Comparison of ENCODE assay signal across 8 cellular contexts in the genomic region with DNA sequence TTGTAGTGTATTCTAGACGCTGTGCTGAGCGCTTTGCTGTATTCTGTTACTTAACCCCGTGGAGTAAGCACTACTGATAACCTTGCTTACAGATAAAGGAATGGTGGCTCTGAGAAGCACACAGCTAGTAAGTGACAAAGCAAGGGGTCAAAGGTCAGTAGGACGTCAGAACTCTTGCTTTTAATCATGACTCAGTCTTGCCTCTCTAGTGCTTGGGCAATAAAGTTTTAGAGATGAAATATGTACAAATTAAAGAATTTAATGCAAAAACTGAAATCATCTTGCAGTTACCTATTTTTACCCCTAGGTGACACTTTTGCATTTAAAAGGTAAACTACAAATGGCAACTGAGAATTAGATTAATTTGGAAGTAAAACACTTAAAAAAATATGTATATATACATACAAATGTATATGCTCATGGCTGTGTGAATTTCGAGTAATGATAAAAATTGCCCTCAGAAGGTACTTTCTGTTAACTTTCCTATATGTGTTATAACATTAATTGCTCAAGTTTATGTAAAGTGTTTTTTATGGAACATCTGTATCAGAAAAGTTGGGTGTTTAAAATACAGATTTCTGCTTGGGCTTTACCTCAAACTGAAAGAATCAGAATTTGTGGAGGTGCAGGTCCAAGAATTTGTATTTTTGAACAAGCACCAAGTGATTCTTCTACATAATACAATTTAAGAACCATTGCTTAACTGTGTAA.
DNase-seq lines count a peak whose midpoint lies in the region; ATAC-seq and TF ChIP-seq lines count a peak whose summit lies in the region.

No MANE protein-coding gene starts in this region.

- ATAC-seq in GM21381 (IDR thresholded peaks at IDR 0.05; ENCODE audit: unreplicated experiment) (no peak), GM21576 (IDR thresholded peaks at IDR 0.05; ENCODE audit: unreplicated experiment) (no peak), GM18498 (IDR thresholded peaks at IDR 0.05; ENCODE audit: unreplicated experiment) (no peak)

- H3K27ac Mint-ChIP-seq in brain (no peak overlapping the region), nephron (no peak overlapping the region)

- H3K27me3 Mint-ChIP-seq in brain (peaks cover 12% of the 10 kb centered on the region), nephron (ENCODE audit: low read depth) (peaks cover 3% of the 10 kb centered on the region)

- DNase-seq in Caki2 (ENCODE audit: low read depth) (peak; percentile 15), LHCN-M2 (ENCODE audit: low read depth) (peak; percentile 83), NCI-H1694 treated with DMSO at 0.1 percent for 48 hours (lab: John Stamatoyannopoulos, UW) (no peak)

- H3K9me3 Mint-ChIP-seq in brain (peaks cover 0 to 4% (median 0%) of the 10 kb centered on the region in 5 experiments), nephron (peaks cover 10% of the 10 kb centered on the region)

- in situ Hi-C loops in Caki2 (cut with HindIII; ENCODE audit: low pct_unique_long_range_greater_than_20kb, low sequenced_read_pairs): no loop called here

- H3K4me3 Mint-ChIP-seq in brain (no peak overlapping the region), nephron (no peak overlapping the region)

- peak; percentile 63 to 74 for TF ChIP-seq CTCF in brain (conservative IDR thresholded peaks at IDR 0.05)
- peak; percentile 64 to 86 (median 65) for TF ChIP-seq CTCF in nephron (IDR thresholded peaks at IDR 0.05; ENCODE audit: unreplicated experiment in 3 of 3)

- H3K4me1 Mint-ChIP-seq in brain (no peaks in the 10 kb centered on the region), nephron (no peaks in the 10 kb centered on the region)

- H3K36me3 Mint-ChIP-seq in brain: no peaks in the 10 kb centered on the region
- H3K36me3 Mint-ChIP-seq in nephron (ENCODE audit: low read depth): no peaks in the 10 kb centered on the region
